In the genomic region with DNA sequence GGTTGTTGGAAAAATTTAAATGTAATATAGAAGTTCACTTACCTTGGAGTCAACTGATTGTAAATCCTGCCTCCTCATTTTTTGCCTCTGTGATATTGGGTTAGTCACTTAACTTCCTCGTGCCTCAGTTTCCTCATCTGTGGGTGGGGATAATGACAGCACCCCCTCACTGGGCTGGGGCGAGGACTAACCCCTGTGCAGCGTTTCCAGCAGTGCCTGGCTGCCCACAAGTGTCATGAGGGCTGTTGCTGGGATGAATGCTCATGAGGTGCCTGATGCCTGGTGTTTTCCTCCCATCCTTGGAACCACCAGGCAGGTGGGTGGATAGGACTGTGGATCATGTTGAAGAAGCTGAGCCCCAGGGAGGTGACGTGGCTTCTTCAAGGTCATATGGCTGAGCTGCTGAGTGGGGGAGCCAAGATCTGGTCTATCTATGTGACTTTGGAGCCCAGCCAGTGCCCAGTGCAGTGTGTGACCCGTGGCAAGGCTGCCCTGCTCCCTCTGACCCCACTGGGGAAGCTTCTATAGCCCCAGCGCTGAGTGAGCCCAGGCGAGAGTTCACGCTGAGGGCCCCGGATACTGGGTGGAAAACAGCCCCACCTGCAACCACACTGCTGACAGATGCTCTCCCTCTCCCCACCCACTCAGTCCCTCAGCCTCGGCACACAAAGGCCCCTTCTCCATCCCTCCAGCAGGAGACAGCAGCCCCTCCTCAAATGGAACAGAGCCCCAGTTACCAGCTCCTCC, we compare ENCODE assay signal across 16 cellular contexts.
A peak's percentile ranks its signal among the peaks of the same experiment; 100 is the strongest.
DNase-seq lines count a peak whose midpoint lies in the region; ATAC-seq and TF ChIP-seq lines count a peak whose summit lies in the region.
"Had no signal": no experiment of that assay in that cellular context is flagged by ENCODE, and none has a peak within 500 bp of the region (broad histone marks: within the 10 kb centered on the region; RNA-seq: fewer than 3 reads in every experiment).

No MANE protein-coding gene starts in this region.

- no peak overlapping the region for H3K27ac ChIP-seq in right cardiac atrium (ENCODE audit: low read length)
- H3K27ac ChIP-seq in lung (ENCODE audit: low read depth in 1 of 2, low read length in 1 of 2), result no peak overlapping the region

- H3K4me1 ChIP-seq in right cardiac atrium (ENCODE audit: control insufficient read depth, insufficient read depth, low read length) (no peaks in the 10 kb centered on the region), lung (ENCODE audit: control insufficient read depth in 2 of 2, insufficient read depth in 2 of 2, low read length in 2 of 2) (no peaks in the 10 kb centered on the region)
- H3K4me1 ChIP-seq: HAP-1 had no signal

- H3K27me3 ChIP-seq in right cardiac atrium (ENCODE audit: control insufficient read depth, insufficient read depth) (no peaks in the 10 kb centered on the region), lung (ENCODE audit: control insufficient read depth, insufficient read depth) (no peaks in the 10 kb centered on the region)

- no peaks in the 10 kb centered on the region for H3K36me3 ChIP-seq in lung (ENCODE audit: control insufficient read depth in 2 of 2, insufficient read depth in 2 of 2, low read length in 2 of 2)
- H3K36me3 ChIP-seq: HAP-1 had no signal

- in situ Hi-C loops in KBM-7 (cut with MboI; ENCODE audit: low pct_unique_long_range_greater_than_20kb, low sequenced_read_pairs), result no loop called here

- 51% methylated on average over 10 of the region's 10 CpGs for WGBS in right cardiac atrium
- 53 to 59% methylated on average over 10 of the region's 10 CpGs for WGBS in lung, 2 donors

- no peak overlapping the region for H3K4me3 ChIP-seq in right cardiac atrium (ENCODE audit: low read length)
- H3K4me3 ChIP-seq in lung, result no peak overlapping the region
- H3K4me3 ChIP-seq: HAP-1 had no signal

- DNase-seq in cardiac septum (ENCODE audit: low spot score) (peak; percentile 68), right cardiac atrium (no peak), RPMI8226 (peak; percentile 20), lung (ENCODE audit: low spot score) (peak; percentile 25), ureter (ENCODE audit: low spot score) (peak; percentile 19), KBM-7 (no peak), hepatic stellate cell (ENCODE audit: low spot score) (no peak), T-helper 2 cell (no peak)
- DNase-seq: activated CD4-positive, alpha-beta T cell treated with anti-CD3 and anti-CD28 coated beads for 1 hour; activated naive CD4-positive, alpha-beta T cell treated with Interleukin-2 at 50 U/mL for 16 hours; GF-D8; NCI-H146; NCI-H774; T-helper 17 cell had no signal

- no peak for ATAC-seq in right cardiac atrium
- ATAC-seq in lung (ENCODE audit: insufficient read depth, low FRiP score), result no peak
- ATAC-seq: naive thymus-derived CD4-positive, alpha-beta T cell; T-helper 17 cell had no signal

- intact Hi-C loops in cardiac septum (cut with DNase I), result no loop called here
- intact Hi-C loops in right cardiac atrium (cut with DNase I), result no loop called here

- H3K9me3 ChIP-seq in right cardiac atrium (ENCODE audit: control insufficient read depth, low read length), result no peaks in the 10 kb centered on the region
- H3K9me3 ChIP-seq in lung (ENCODE audit: control insufficient read depth in 2 of 2, insufficient read depth in 1 of 2, low read length in 1 of 2), result no peaks in the 10 kb centered on the region
- H3K9me3 ChIP-seq: HAP-1 had no signal

- TF ChIP-seq CTCF in lung (IDR thresholded peaks at IDR 0.05; ENCODE audit: control extremely low read depth, extremely low read depth), result no peak

Comparison
In these comparisons a context has a peak if more than half of its experiments do, and no peak if none do; other contexts are left out.
1. DNase-seq: peak in cardiac septum (single experiment), RPMI8226 (single experiment), lung (single experiment) and ureter (single experiment); none in right cardiac atrium (0 of 3), KBM-7 (single experiment), hepatic stellate cell (single experiment) and T-helper 2 cell (0 of 5).